Comparison of ENCODE assay signal across 8 cellular contexts in genomic region chr11:103091441-103091809, GRCh38. TPM values are rescaled to one million over a fixed set of nuclear protein-coding genes. Genes with fewer than 3 reads are reported as not detected.
DNase-seq lines count a peak whose midpoint lies in the region; ATAC-seq and TF ChIP-seq lines count a peak whose summit lies in the region.

No MANE protein-coding gene starts in this region.

- H3K27me3 Mint-ChIP-seq in activated CD8-positive, alpha-beta T cell treated with anti-CD3 and anti-CD28 coated beads for 36 hours = peaks cover 15% of the 10 kb centered on the region
- H3K27me3 Mint-ChIP-seq in endothelial cell (ENCODE audit: unreplicated experiment) = peaks cover 3% of the 10 kb centered on the region

- peak overlapping the region; percentile 92 for H3K27ac ChIP-seq in subcutaneous abdominal adipose tissue (ENCODE audit: low read depth, low read length)

- peaks cover 21% of the 10 kb centered on the region for H3K36me3 Mint-ChIP-seq in activated CD8-positive, alpha-beta T cell treated with anti-CD3 and anti-CD28 coated beads for 36 hours (ENCODE audit: low read depth)
- H3K36me3 Mint-ChIP-seq in endothelial cell (ENCODE audit: low read depth, unreplicated experiment) = peaks cover 4% of the 10 kb centered on the region

- peak overlapping the region; percentile 89 for H3K4me3 Mint-ChIP-seq in activated CD8-positive, alpha-beta T cell treated with anti-CD3 and anti-CD28 coated beads for 36 hours
- peak overlapping the region; percentile 97 for H3K4me3 Mint-ChIP-seq in endothelial cell (ENCODE audit: unreplicated experiment)

- peak overlapping the region; percentile 93 for H3K27ac Mint-ChIP-seq in activated CD8-positive, alpha-beta T cell treated with anti-CD3 and anti-CD28 coated beads for 36 hours
- no peak overlapping the region for H3K27ac Mint-ChIP-seq in endothelial cell (ENCODE audit: unreplicated experiment)

- H3K27me3 ChIP-seq in subcutaneous abdominal adipose tissue (ENCODE audit: control insufficient read depth in 5 of 5, insufficient read depth in 4 of 5, low read length in 5 of 5) = peaks cover 0 to 11% (median 3%) of the 10 kb centered on the region in 5 donors

- H3K4me3 ChIP-seq in subcutaneous abdominal adipose tissue (ENCODE audit: low read depth in 1 of 5, low read length in 5 of 5) = peak overlapping the region; percentile 77 to 98 (median 91)

- peak overlapping the region; percentile 75 to 95 (median 92) for H3K9ac ChIP-seq in subcutaneous abdominal adipose tissue (ENCODE audit: low read length in 5 of 5)

- peaks cover 2 to 34% (median 20%) of the 10 kb centered on the region in 5 donors for H3K4me1 ChIP-seq in subcutaneous abdominal adipose tissue (ENCODE audit: control insufficient read depth in 5 of 5, insufficient read depth in 5 of 5, low read length in 5 of 5)

- ATAC-seq in HG02759 (IDR thresholded peaks at IDR 0.05; ENCODE audit: unreplicated experiment) = peak; percentile 46
- peak; percentile 53 for ATAC-seq in activated CD8-positive, alpha-beta T cell treated with anti-CD3 and anti-CD28 coated beads for 36 hours

- CTCF ChIA-PET in activated CD8-positive, alpha-beta T cell treated with anti-CD3 and anti-CD28 coated beads for 36 hours (lab: Charles Lee) = interaction anchor here (1.2 to 4.0 kb wide), 4 partner anchors 10 to 55 kb away, joined by 5 to 27 read pairs (median 8); partner anchors contain the start of gene DYNC2H1

- peaks cover 0 to 4% (median 0%) of the 10 kb centered on the region in 5 donors for H3K36me3 ChIP-seq in subcutaneous abdominal adipose tissue (ENCODE audit: control insufficient read depth in 5 of 5, insufficient read depth in 5 of 5, low read length in 5 of 5)

- no peaks in the 10 kb centered on the region for H3K9me3 ChIP-seq in subcutaneous abdominal adipose tissue (ENCODE audit: control insufficient read depth in 5 of 5, low read length in 5 of 5)

- POLR2A ChIA-PET in activated CD8-positive, alpha-beta T cell treated with anti-CD3 and anti-CD28 coated beads for 36 hours (lab: Charles Lee) = interaction anchor here (0.7 to 2.2 kb wide), 4 partner anchors 10 to 17 kb away, joined by 4 to 21 read pairs (median 7); partner anchors contain the start of gene DYNC2H1

- no peak for TF ChIP-seq CTCF in activated CD8-positive, alpha-beta T cell treated with anti-CD3 and anti-CD28 coated beads for 36 hours (IDR thresholded peaks at IDR 0.05)
- TF ChIP-seq CTCF in endothelial cell (IDR thresholded peaks at IDR 0.05; ENCODE audit: unreplicated experiment) = no peak

- intact Hi-C loops in activated CD8-positive, alpha-beta T cell treated with anti-CD3 and anti-CD28 coated beads for 36 hours (cut with micrococcal nuclease) = no loop called here

- H3K4me1 Mint-ChIP-seq in activated CD8-positive, alpha-beta T cell treated with anti-CD3 and anti-CD28 coated beads for 36 hours (ENCODE audit: low read depth) = peaks cover 28% of the 10 kb centered on the region
- peaks cover 12% of the 10 kb centered on the region for H3K4me1 Mint-ChIP-seq in endothelial cell (ENCODE audit: unreplicated experiment)

- no peaks in the 10 kb centered on the region for H3K9me3 Mint-ChIP-seq in activated CD8-positive, alpha-beta T cell treated with anti-CD3 and anti-CD28 coated beads for 36 hours
- H3K9me3 Mint-ChIP-seq in endothelial cell (ENCODE audit: unreplicated experiment) = no peaks in the 10 kb centered on the region

- DNase-seq in NCI-H748 (lab: John Stamatoyannopoulos, UW; ENCODE audit: unreplicated experiment) = peak; percentile 57
- DNase-seq in NCI-H748 treated with DMSO at 0.1 percent for 48 hours (lab: John Stamatoyannopoulos, UW) = no peak
- peak; percentile 70 for DNase-seq in NCI-H146 (lab: John Stamatoyannopoulos, UW)
- DNase-seq in activated CD8-positive, alpha-beta T cell treated with anti-CD3 and anti-CD28 coated beads for 36 hours = peak; percentile 76
- DNase-seq in endothelial cell (ENCODE audit: low spot score) = peak; percentile 48
- peak; percentile 20 for DNase-seq in mucosa of gallbladder (ENCODE audit: low spot score)

RNA-seq across cellular contexts. Expression of gene DCUN1D5, which starts 0.5 kb away (rescaled TPM):
- 10 to 100 TPM; 83.4 to 90.6 TPM for total RNA-seq in activated CD8-positive, alpha-beta T cell treated with anti-CD3 and anti-CD28 coated beads for 36 hours
- total RNA-seq in endothelial cell (ENCODE audit: unreplicated experiment) = 28.5 TPM
- 14.0 TPM for total RNA-seq in mucosa of gallbladder

RNA-seq across cellular contexts. Expression of gene DYNC2H1, which starts 17.8 kb away (rescaled TPM):
- total RNA-seq in activated CD8-positive, alpha-beta T cell treated with anti-CD3 and anti-CD28 coated beads for 36 hours = 1 to 10 TPM; 1.3 to 2.0 TPM
- total RNA-seq in endothelial cell (ENCODE audit: unreplicated experiment) (7.9 TPM), mucosa of gallbladder (24.2 TPM)
